Comparison of ENCODE assay signal across 8 cellular contexts in the genomic region with DNA sequence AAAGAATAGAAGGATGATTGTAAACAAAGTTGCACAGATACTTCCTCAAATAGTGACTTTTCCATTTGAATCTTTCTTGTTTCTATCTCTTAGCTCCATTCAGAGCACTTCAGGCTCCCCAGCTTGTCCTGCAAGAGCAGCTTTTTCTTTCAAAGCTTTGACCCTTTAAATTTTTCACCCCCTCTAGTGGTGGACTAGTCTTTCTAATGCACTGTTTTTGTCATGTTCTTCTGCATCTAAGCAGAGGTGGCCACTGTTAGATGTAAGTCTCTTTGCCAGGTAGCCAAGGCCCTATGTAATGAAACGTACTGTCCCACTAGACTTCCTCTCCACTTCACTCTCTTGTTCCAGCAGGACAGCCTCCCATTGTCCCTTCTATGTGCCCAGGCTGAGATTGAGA.
DNase-seq lines count a peak whose midpoint lies in the region; ATAC-seq and TF ChIP-seq lines count a peak whose summit lies in the region.
"Had no signal": no experiment of that assay in that cellular context is flagged by ENCODE, and none has a peak within 500 bp of the region (broad histone marks: within the 10 kb centered on the region; RNA-seq: fewer than 3 reads in every experiment).

No MANE protein-coding gene starts in this region.

- peaks cover 4% of the 10 kb centered on the region for H3K27me3 Mint-ChIP-seq in nephron (ENCODE audit: low read depth)

- H3K4me1 Mint-ChIP-seq in nephron: no peaks in the 10 kb centered on the region

- in situ Hi-C loops in KBM-7 (cut with MboI; ENCODE audit: low pct_unique_long_range_greater_than_20kb, low sequenced_read_pairs) (no loop called here), mammary epithelial cell (cut with MboI; ENCODE audit: low sequenced_read_pairs in 2 of 2) (no loop called here)

- H3K9ac ChIP-seq in mammary epithelial cell (ENCODE audit: insufficient read depth, low read length): no peak overlapping the region

- H3K27ac ChIP-seq in mammary epithelial cell (ENCODE audit: insufficient read depth, low read depth, low read length): no peak overlapping the region
- H3K27ac ChIP-seq in prostate gland: no peak overlapping the region

- H3K4me3 Mint-ChIP-seq in nephron: no peak overlapping the region

- peaks cover 6% of the 10 kb centered on the region for H3K9me3 Mint-ChIP-seq in nephron

- intact Hi-C loops in mammary epithelial cell (cut with micrococcal nuclease) (loop anchor here (1.0 to 5.0 kb wide), 4 partner anchors 42 to 695 kb away; no protein-coding TSS in a partner anchor), prostate gland (cut with DNase I) (no loop called here)

- TF ChIP-seq POLR2A in prostate gland (IDR thresholded peaks at IDR 0.05): no peak

- H3K79me2 ChIP-seq in mammary epithelial cell (ENCODE audit: insufficient read depth, low read length): no peaks in the 10 kb centered on the region

- ATAC-seq in GM21367 (IDR thresholded peaks at IDR 0.05; ENCODE audit: unreplicated experiment): no peak

- dilution Hi-C loops in mammary epithelial cell (cut with HindIII; ENCODE audit: low sequenced_read_pairs): loop anchor here (5.0 kb wide), 1 partner anchor 44 kb away; no protein-coding TSS in a partner anchor

- no peak overlapping the region for H2AFZ ChIP-seq in mammary epithelial cell (ENCODE audit: low read depth, low read length)

- DNase-seq in ELR (ENCODE audit: low read depth) (peak; percentile 46), KBM-7 (peak; percentile 45), mammary epithelial cell (peak; percentile 18), UCSD-AML1 (lab: John Stamatoyannopoulos, UW; ENCODE audit: unreplicated experiment) (no peak), prostate gland (ENCODE audit: low spot score) (no peak)
- DNase-seq: cortex of kidney had no signal

- H3K4me1 ChIP-seq in mammary epithelial cell (ENCODE audit: insufficient read depth, low read length): no peaks in the 10 kb centered on the region
- no peaks in the 10 kb centered on the region for H3K4me1 ChIP-seq in prostate gland (replicated peaks)

- H3K4me3 ChIP-seq in mammary epithelial cell (replicated peaks in 1 of 3; ENCODE audit: insufficient read depth in 1 of 3, low read depth in 2 of 3, low read length in 3 of 3) (no peak overlapping the region), prostate gland (no peak overlapping the region)

- H3K36me3 ChIP-seq in mammary epithelial cell (ENCODE audit: insufficient read depth, low read length) (no peaks in the 10 kb centered on the region), prostate gland (no peaks in the 10 kb centered on the region)

- H3K27me3 ChIP-seq in mammary epithelial cell (ENCODE audit: insufficient read depth, low read length) (no peaks in the 10 kb centered on the region), prostate gland (replicated peaks; ENCODE audit: insufficient read depth) (no peaks in the 10 kb centered on the region)

- no peaks in the 10 kb centered on the region for H4K20me1 ChIP-seq in mammary epithelial cell (ENCODE audit: insufficient read depth, low read length)

- WGBS in mammary epithelial cell (ENCODE audit: low coverage, missing lambda C conversion rate): 10% methylated on average over 1 of the region's 1 CpG
- 50% methylated on average over 1 of the region's 1 CpG for WGBS in prostate gland

- H3K36me3 Mint-ChIP-seq in nephron (ENCODE audit: low read depth): no peaks in the 10 kb centered on the region

- no TSS peak for BruUV-seq in mammary epithelial cell (replicated peaks; lab: Mats Ljungman, UMichigan)

- H3K9me3 ChIP-seq in mammary epithelial cell (replicated peaks; ENCODE audit: insufficient read depth, low read length): no peaks in the 10 kb centered on the region
- H3K9me3 ChIP-seq in prostate gland: no peaks in the 10 kb centered on the region

- TF ChIP-seq CTCF in mammary epithelial cell (conservative IDR thresholded peaks at IDR 0.05 in 1 of 2, IDR thresholded peaks at IDR 0.05 in 1 of 2; ENCODE audit: extremely low read depth in 1 of 2, insufficient read depth in 1 of 2, low read depth in 1 of 2, low read length in 2 of 2): peak; percentile 35 to 50
- peak; percentile 9 to 50 (median 23) for TF ChIP-seq CTCF in nephron (IDR thresholded peaks at IDR 0.05; ENCODE audit: unreplicated experiment in 3 of 3)
- TF ChIP-seq CTCF in prostate gland (IDR thresholded peaks at IDR 0.05): peak in 2 of 4 experiments; percentile 43

- CTCF ChIA-PET in mammary epithelial cell (lab: Charles Lee; ENCODE audit: low non-redundant PET): interaction anchor here (0.6 to 1.0 kb wide), 4 partner anchors 12 to 695 kb away, joined by 3 to 5 read pairs (median 4); no protein-coding TSS in a partner anchor

- no peak overlapping the region for H3K4me2 ChIP-seq in mammary epithelial cell (ENCODE audit: insufficient read depth, low read depth, low read length)

- no peak overlapping the region for H3K27ac Mint-ChIP-seq in nephron

Comparison
In these comparisons a context has a peak if more than half of its experiments do, and no peak if none do; other contexts are left out.
1. DNase-seq: peak in ELR (single experiment), KBM-7 (single experiment) and mammary epithelial cell (single experiment); none in UCSD-AML1 (single experiment) and prostate gland (single experiment).